In the genomic region with DNA sequence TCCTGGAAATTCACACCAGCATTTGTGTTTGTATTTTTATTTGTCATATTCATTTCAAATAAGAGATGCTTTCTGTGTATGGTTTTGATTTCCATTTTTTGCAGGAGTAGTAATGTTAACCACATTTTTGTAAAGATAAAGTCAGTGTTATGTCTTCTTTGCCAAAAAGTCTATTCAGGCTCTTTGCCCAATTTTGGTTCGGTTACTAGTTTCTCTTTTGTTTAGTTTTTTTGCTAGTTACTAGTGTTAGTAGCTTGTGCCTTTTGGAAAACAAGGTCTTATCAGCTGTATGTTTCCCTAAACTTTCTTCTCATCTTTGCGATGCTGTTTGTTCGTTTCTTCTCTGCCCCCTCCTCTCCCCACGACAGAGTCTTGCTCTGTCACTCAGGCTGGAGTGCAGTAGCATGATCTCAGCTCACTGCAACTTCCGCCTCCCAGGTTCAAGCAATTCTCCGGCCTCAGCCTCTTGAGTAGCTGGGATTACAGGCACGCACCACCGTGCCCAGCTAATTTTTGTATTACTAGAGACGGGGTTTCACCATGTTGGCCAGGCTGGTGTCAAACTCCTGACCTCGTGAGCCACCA, we compare ENCODE assay signal across 1 cellular context.
TF ChIP-seq lines count a peak whose summit lies in the region.

No MANE protein-coding gene starts in this region.

TF ChIP-seq in IMR-90, 13 proteins besides CTCF, POLR2A, EP300 and RAD21 (continued from another document):
- TF ChIP-seq, protein P1, sequence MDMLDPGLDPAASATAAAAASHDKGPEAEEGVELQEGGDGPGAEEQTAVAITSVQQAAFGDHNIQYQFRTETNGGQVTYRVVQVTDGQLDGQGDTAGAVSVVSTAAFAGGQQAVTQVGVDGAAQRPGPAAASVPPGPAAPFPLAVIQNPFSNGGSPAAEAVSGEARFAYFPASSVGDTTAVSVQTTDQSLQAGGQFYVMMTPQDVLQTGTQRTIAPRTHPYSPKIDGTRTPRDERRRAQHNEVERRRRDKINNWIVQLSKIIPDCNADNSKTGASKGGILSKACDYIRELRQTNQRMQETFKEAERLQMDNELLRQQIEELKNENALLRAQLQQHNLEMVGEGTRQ (IDR thresholded peaks at IDR 0.05; ENCODE audit: low read depth, low read length), result no peak
- TF ChIP-seq MAZ (IDR thresholded peaks at IDR 0.05; ENCODE audit: borderline replicate concordance, low read depth, low read length) (no peak), RCOR1 (IDR thresholded peaks at IDR 0.05; ENCODE audit: insufficient replicate concordance, low read length) (no peak)
- TF ChIP-seq, protein P2, sequence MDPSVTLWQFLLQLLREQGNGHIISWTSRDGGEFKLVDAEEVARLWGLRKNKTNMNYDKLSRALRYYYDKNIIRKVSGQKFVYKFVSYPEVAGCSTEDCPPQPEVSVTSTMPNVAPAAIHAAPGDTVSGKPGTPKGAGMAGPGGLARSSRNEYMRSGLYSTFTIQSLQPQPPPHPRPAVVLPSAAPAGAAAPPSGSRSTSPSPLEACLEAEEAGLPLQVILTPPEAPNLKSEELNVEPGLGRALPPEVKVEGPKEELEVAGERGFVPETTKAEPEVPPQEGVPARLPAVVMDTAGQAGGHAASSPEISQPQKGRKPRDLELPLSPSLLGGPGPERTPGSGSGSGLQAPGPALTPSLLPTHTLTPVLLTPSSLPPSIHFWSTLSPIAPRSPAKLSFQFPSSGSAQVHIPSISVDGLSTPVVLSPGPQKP (IDR thresholded peaks at IDR 0.05; ENCODE audit: borderline replicate concordance, low read depth, low read length), result no peak
